In the genomic region with DNA sequence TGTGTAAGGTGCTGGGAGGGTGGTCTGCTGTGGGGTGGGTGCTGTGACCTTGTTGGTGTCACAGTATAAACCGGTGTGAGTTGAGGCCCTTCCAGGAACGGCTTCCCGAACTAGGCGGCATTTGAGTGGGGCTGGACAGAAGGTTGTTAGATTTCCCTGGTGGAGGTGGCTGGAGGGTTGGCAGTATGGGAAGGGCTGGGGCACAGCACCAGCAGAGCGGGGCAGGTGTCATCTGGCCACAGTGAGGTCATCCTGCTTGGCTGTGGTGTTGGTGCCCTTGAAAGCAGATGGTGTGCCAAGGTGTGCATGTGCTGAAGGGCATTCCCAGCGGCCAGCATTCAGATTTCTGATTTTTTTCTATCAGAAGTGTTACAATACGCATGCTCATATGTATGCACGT, we compare ENCODE assay signal across 22 cellular contexts. TPM values are rescaled to one million over a fixed set of nuclear protein-coding genes. Genes with fewer than 3 reads are reported as not detected.
DNase-seq lines count a peak whose midpoint lies in the region; ATAC-seq and TF ChIP-seq lines count a peak whose summit lies in the region.
"Had no signal": no experiment of that assay in that cellular context is flagged by ENCODE, and none has a peak within 500 bp of the region (broad histone marks: within the 10 kb centered on the region; RNA-seq: fewer than 3 reads in every experiment).

No MANE protein-coding gene starts in this region.

- TF ChIP-seq CTCF in body of pancreas (IDR thresholded peaks at IDR 0.05) (peak in 3 of 7 experiments; percentile 23 to 31 (median 31)), esophagus muscularis mucosa (IDR thresholded peaks at IDR 0.05) (no peak)

- peak overlapping the region; percentile 67 for H3K27ac ChIP-seq in CD4-positive, CD25-positive, alpha-beta regulatory T cell (ENCODE audit: insufficient read depth, low read length, poor library complexity, severe bottlenecking)
- no peak overlapping the region for H3K27ac ChIP-seq in CD8-positive, alpha-beta memory T cell (ENCODE audit: low read depth, low read length)
- H3K27ac ChIP-seq in body of pancreas (peak overlapping the region; percentile 75 to 88 (median 79)), esophagus muscularis mucosa (replicated peaks in 1 of 4) (no peak overlapping the region)
- H3K27ac ChIP-seq: lower lobe of right lung, ovary, upper lobe of right lung had no signal

- peaks cover 13% of the 10 kb centered on the region for H3K4me1 ChIP-seq in CD4-positive, CD25-positive, alpha-beta regulatory T cell (ENCODE audit: control insufficient read depth, insufficient read depth, low read length, poor library complexity, severe bottlenecking)
- H3K4me1 ChIP-seq in CD8-positive, alpha-beta memory T cell (ENCODE audit: insufficient read depth, low read length) = peaks cover 6% of the 10 kb centered on the region
- H3K4me1 ChIP-seq in body of pancreas = peaks cover 23% of the 10 kb centered on the region
- peaks cover 0 to 5% (median 2%) of the 10 kb centered on the region in 4 donors for H3K4me1 ChIP-seq in esophagus muscularis mucosa
- H3K4me1 ChIP-seq: Caco-2, upper lobe of right lung had no signal

- 21 to 22% methylated on average over 4 to 7 of the region's 8 CpGs for WGBS in body of pancreas, 2 donors
- WGBS in esophagus muscularis mucosa = 94% methylated on average over 8 of the region's 8 CpGs

- TF ChIP-seq POLR2A in body of pancreas (IDR thresholded peaks at IDR 0.05) = peak in 1 of 3 donors; percentile 42
- no peak for TF ChIP-seq POLR2A in esophagus muscularis mucosa (IDR thresholded peaks at IDR 0.05; ENCODE audit: low read depth)

- H3K36me3 Mint-ChIP-seq in CD4-positive, CD25-positive, alpha-beta regulatory T cell = peaks cover 52% of the 10 kb centered on the region
- H3K36me3 Mint-ChIP-seq in CD8-positive, alpha-beta memory T cell = peaks cover 21 to 77% (median 22%) of the 10 kb centered on the region in 3 donors
- peaks cover 8 to 79% (median 37%) of the 10 kb centered on the region in 3 donors for H3K36me3 Mint-ChIP-seq in naive thymus-derived CD8-positive, alpha-beta T cell

- H3K9me3 Mint-ChIP-seq in CD4-positive, CD25-positive, alpha-beta regulatory T cell = no peaks in the 10 kb centered on the region
- no peaks in the 10 kb centered on the region for H3K9me3 Mint-ChIP-seq in CD8-positive, alpha-beta memory T cell
- H3K9me3 Mint-ChIP-seq in naive thymus-derived CD8-positive, alpha-beta T cell = no peaks in the 10 kb centered on the region

- intact Hi-C loops in body of pancreas (cut with DNase I) (no loop called here), esophagus muscularis mucosa (cut with DNase I) (no loop called here)

- no peaks in the 10 kb centered on the region for H3K27me3 Mint-ChIP-seq in CD4-positive, CD25-positive, alpha-beta regulatory T cell
- no peaks in the 10 kb centered on the region for H3K27me3 Mint-ChIP-seq in CD8-positive, alpha-beta memory T cell
- no peaks in the 10 kb centered on the region for H3K27me3 Mint-ChIP-seq in naive thymus-derived CD8-positive, alpha-beta T cell

- CTCF ChIA-PET in CD8-positive, alpha-beta memory T cell (lab: Charles Lee) = no interaction called here

- H3K4me3 ChIP-seq in CD4-positive, CD25-positive, alpha-beta regulatory T cell (ENCODE audit: low read depth, low read length) = no peak overlapping the region
- H3K4me3 ChIP-seq in CD8-positive, alpha-beta memory T cell (ENCODE audit: low read length) = no peak overlapping the region
- H3K4me3 ChIP-seq in body of pancreas (no peak overlapping the region), esophagus muscularis mucosa (no peak overlapping the region)
- H3K4me3 ChIP-seq: lower lobe of right lung, ovary, upper lobe of right lung had no signal

- no peaks in the 10 kb centered on the region for H3K27me3 ChIP-seq in CD4-positive, CD25-positive, alpha-beta regulatory T cell (ENCODE audit: control insufficient read depth, insufficient read depth, low read length)
- H3K27me3 ChIP-seq in CD8-positive, alpha-beta memory T cell (ENCODE audit: insufficient read depth, low read length, poor library complexity, severe bottlenecking) = no peaks in the 10 kb centered on the region
- no peaks in the 10 kb centered on the region for H3K27me3 ChIP-seq in body of pancreas
- H3K27me3 ChIP-seq in esophagus muscularis mucosa = no peaks in the 10 kb centered on the region
- H3K27me3 ChIP-seq: ovary, upper lobe of right lung had no signal

- no peak for DNase-seq in CD4-positive, CD25-positive, alpha-beta regulatory T cell
- no peak for DNase-seq in CD8-positive, alpha-beta memory T cell
- DNase-seq in body of pancreas (peak; percentile 86 to 94 (median 92)), NCI-H1694 (lab: John Stamatoyannopoulos, UW) (no peak), NK-92 (lab: John Stamatoyannopoulos, UW; ENCODE audit: unreplicated experiment) (no peak), esophagus muscularis mucosa (ENCODE audit: extremely low spot score) (no peak)
- no peak for DNase-seq in naive thymus-derived CD8-positive, alpha-beta T cell
- DNase-seq: activated CD4-positive, CD25-positive, alpha-beta regulatory T cell; activated gamma-delta T cell; aorta; effector CD8-positive, alpha-beta T cell; lower lobe of right lung; NCI-H2107; T1000; upper lobe of right lung had no signal

- TF ChIP-seq EP300 in esophagus muscularis mucosa (IDR thresholded peaks at IDR 0.05) = no peak

- POLR2A ChIA-PET in CD8-positive, alpha-beta memory T cell (lab: Charles Lee) = no interaction called here
- POLR2A ChIA-PET in naive thymus-derived CD8-positive, alpha-beta T cell (lab: Charles Lee) = no interaction called here

- peaks cover 14 to 63% (median 42%) of the 10 kb centered on the region in 4 donors for H3K4me1 Mint-ChIP-seq in CD4-positive, CD25-positive, alpha-beta regulatory T cell
- H3K4me1 Mint-ChIP-seq in CD8-positive, alpha-beta memory T cell = peaks cover 47 to 61% (median 51%) of the 10 kb centered on the region in 3 donors
- H3K4me1 Mint-ChIP-seq in naive thymus-derived CD8-positive, alpha-beta T cell = peaks cover 3 to 54% (median 33%) of the 10 kb centered on the region in 4 donors

- H3K36me3 ChIP-seq in CD4-positive, CD25-positive, alpha-beta regulatory T cell (ENCODE audit: control insufficient read depth, insufficient read depth, low read length) = peaks cover 28% of the 10 kb centered on the region
- H3K36me3 ChIP-seq in CD8-positive, alpha-beta memory T cell (ENCODE audit: insufficient read depth, low read length) = peaks cover under 1% of the 10 kb centered on the region
- H3K36me3 ChIP-seq in body of pancreas (replicated peaks in 1 of 2; ENCODE audit: insufficient read depth in 1 of 2, low read depth in 2 of 2) (no peaks in the 10 kb centered on the region), esophagus muscularis mucosa (peaks cover 8 to 48% (median 27%) of the 10 kb centered on the region in 4 donors)
- H3K36me3 ChIP-seq: ovary had no signal

- peak overlapping the region; percentile 39 to 95 (median 85) for H3K27ac Mint-ChIP-seq in CD4-positive, CD25-positive, alpha-beta regulatory T cell
- H3K27ac Mint-ChIP-seq in CD8-positive, alpha-beta memory T cell = peak overlapping the region; percentile 49 to 94 (median 77)
- H3K27ac Mint-ChIP-seq in naive thymus-derived CD8-positive, alpha-beta T cell = peak overlapping the region in 6 of 10 donors; percentile 14 to 74 (median 48)

- ATAC-seq in CD4-positive, CD25-positive, alpha-beta regulatory T cell (ENCODE audit: low read depth in 2 of 2) = no peak
- ATAC-seq in body of pancreas (peak; percentile 94), GM21515 (IDR thresholded peaks at IDR 0.05; ENCODE audit: unreplicated experiment) (no peak)
- ATAC-seq in naive thymus-derived CD8-positive, alpha-beta T cell = no peak
- ATAC-seq: lower lobe of right lung, Panc1, SK-N-SH treated with all-trans-retinoic acid at 6 μM for 48 hours, upper lobe of right lung had no signal

- no peaks in the 10 kb centered on the region for H3K9me3 ChIP-seq in CD4-positive, CD25-positive, alpha-beta regulatory T cell (ENCODE audit: control insufficient read depth in 2 of 2, low read length in 2 of 2)
- no peaks in the 10 kb centered on the region for H3K9me3 ChIP-seq in CD8-positive, alpha-beta memory T cell (ENCODE audit: low read length)
- no peaks in the 10 kb centered on the region for H3K9me3 ChIP-seq in body of pancreas
- no peaks in the 10 kb centered on the region for H3K9me3 ChIP-seq in esophagus muscularis mucosa
- H3K9me3 ChIP-seq: Caco-2, lower lobe of right lung, ovary, upper lobe of right lung had no signal

- H3K4me3 Mint-ChIP-seq in CD4-positive, CD25-positive, alpha-beta regulatory T cell = peak overlapping the region in 2 of 4 donors; percentile 22 to 81
- H3K4me3 Mint-ChIP-seq in CD8-positive, alpha-beta memory T cell = peak overlapping the region in 2 of 7 donors; percentile 11 to 37
- H3K4me3 Mint-ChIP-seq in naive thymus-derived CD8-positive, alpha-beta T cell = no peak overlapping the region

RNA-seq across cellular contexts. Expression of gene BANP, which starts 28.1 kb away (rescaled TPM):
- total RNA-seq in CD4-positive, CD25-positive, alpha-beta regulatory T cell = 114 TPM
- 10 to 100 TPM; 20.4 to 27.6 (median 25.9) TPM for polyA plus RNA-seq in CD4-positive, CD25-positive, alpha-beta regulatory T cell
- total RNA-seq in CD8-positive, alpha-beta memory T cell = 10 to 100 TPM; 29.5 to 32.5 TPM
- polyA plus RNA-seq in CD8-positive, alpha-beta memory T cell = 28.5 TPM
- total RNA-seq in body of pancreas (10 to 100 TPM; 19.1 to 20.2 TPM), esophagus muscularis mucosa (10 to 100 TPM; 18.9 to 33.6 (median 28.2) TPM)
- 10 to 100 TPM; 85.2 to 89.4 TPM for total RNA-seq in naive thymus-derived CD8-positive, alpha-beta T cell
- polyA plus RNA-seq in naive thymus-derived CD8-positive, alpha-beta T cell = 10 to 100 TPM; 13.4 to 29.1 (median 15.7) TPM

RNA-seq across cellular contexts. Expression of gene CA5A, which starts 43.0 kb away (rescaled TPM):
- total RNA-seq in CD4-positive, CD25-positive, alpha-beta regulatory T cell = not detected
- polyA plus RNA-seq in CD4-positive, CD25-positive, alpha-beta regulatory T cell = not detected
- total RNA-seq in CD8-positive, alpha-beta memory T cell = not detected
- polyA plus RNA-seq in CD8-positive, alpha-beta memory T cell = not detected
- total RNA-seq in body of pancreas (not detected), esophagus muscularis mucosa (not detected)
- not detected for total RNA-seq in naive thymus-derived CD8-positive, alpha-beta T cell
- not detected for polyA plus RNA-seq in naive thymus-derived CD8-positive, alpha-beta T cell
- total RNA-seq: aorta, chondrocyte, HT1080, ovary, upper lobe of right lung had no signal

Comparison
In these comparisons a context has a peak if more than half of its experiments do, and no peak if none do; other contexts are left out.
1. DNase-seq: peak in body of pancreas (4 of 4); none in CD4-positive, CD25-positive, alpha-beta regulatory T cell (0 of 3), CD8-positive, alpha-beta memory T cell (0 of 5), naive thymus-derived CD8-positive, alpha-beta T cell (0 of 10), NCI-H1694 (single experiment), NK-92 (single experiment) and esophagus muscularis mucosa (single experiment).
2. H3K27ac ChIP-seq: peak in CD4-positive, CD25-positive, alpha-beta regulatory T cell (single experiment) and body of pancreas (4 of 4); none in CD8-positive, alpha-beta memory T cell (single experiment) and esophagus muscularis mucosa (0 of 4).
3. Peak in every context shown above with its lines, with median percentiles within 50 percentile points of each other: H3K27ac Mint-ChIP-seq.